Comparison of ENCODE assay signal across 20 cellular contexts in genomic region chr7:157667731-157668130, GRCh38.
"Had no signal": no experiment of that assay in that cellular context is flagged by ENCODE, and none has a peak within 500 bp of the region (broad histone marks: within the 10 kb centered on the region; RNA-seq: fewer than 3 reads in every experiment).

No MANE protein-coding gene starts in this region.

- H3K4me3 ChIP-seq: breast epithelium, esophagus squamous epithelium, heart left ventricle, lung, right lobe of liver, smooth muscle cell, thoracic aorta, upper lobe of left lung had no signal

- ATAC-seq: heart left ventricle; naive thymus-derived CD4-positive, alpha-beta T cell; right lobe of liver had no signal

- H3K36me3 ChIP-seq: breast epithelium, esophagus squamous epithelium, heart left ventricle, right lobe of liver, thoracic aorta, upper lobe of left lung had no signal

- H3K4me1 ChIP-seq: breast epithelium, parathyroid adenoma, right lobe of liver, upper lobe of left lung had no signal

- H3K27ac ChIP-seq: breast epithelium, esophagus squamous epithelium, heart left ventricle, parathyroid adenoma, right lobe of liver, thoracic aorta, upper lobe of left lung had no signal

- DNase-seq: activated CD4-positive, alpha-beta T cell treated with anti-CD3 and anti-CD28 coated beads, Interleukin-2, amount 50 U/mL, for 48 hours; activated CD8-positive, alpha-beta memory T cell treated with anti-CD3 and anti-CD28 coated beads, Interleukin-2, amount 50 U/mL, for 48 hours; activated naive CD4-positive, alpha-beta T cell; activated T-cell treated with anti-CD3 and anti-CD28 coated beads, Interleukin-2, amount 50 U/mL, for 4 hours; amniotic stem cell; cortex of kidney; endodermal cell; esophagus squamous epithelium; heart left ventricle; naive thymus-derived CD4-positive, alpha-beta T cell; right lobe of liver; stimulated activated CD4-positive, alpha-beta T cell treated with anti-CD3 and anti-CD28 coated beads, Interleukin-2, amount 100 ng/mL, for 48 hours; stimulated activated CD8-positive, alpha-beta memory T cell treated with anti-CD3 and anti-CD28 coated beads, Interleukin-4, amount 100 ng/mL, for 48 hours; T-cell had no signal

- H3K27me3 ChIP-seq: right lobe of liver, upper lobe of left lung had no signal

- H3K9me3 ChIP-seq: breast epithelium, esophagus squamous epithelium, heart left ventricle, right lobe of liver, thoracic aorta, upper lobe of left lung had no signal
